9 cellular contexts compared by ENCODE assay signal in genomic region chr1:106207185-106207584, GRCh38.
"Had no signal": no experiment of that assay in that cellular context is flagged by ENCODE, and none has a peak within 500 bp of the region (broad histone marks: within the 10 kb centered on the region; RNA-seq: fewer than 3 reads in every experiment).

No MANE protein-coding gene starts in this region.

- H3K36me3 ChIP-seq: HAP-1 had no signal

- ATAC-seq: GM23338, HCT116 had no signal

- H3K9ac ChIP-seq: GM23248 had no signal

- H3K4me3 Mint-ChIP-seq: GM23338, H9, HFFc6 had no signal

- H2AFZ ChIP-seq: GM23248, GM23338 had no signal

- H3K4me2 ChIP-seq: GM23338 had no signal

- H3K27ac Mint-ChIP-seq: GM23338, H9, HFFc6 had no signal

- H3K4me3 ChIP-seq: GM23248, GM23338, HAP-1 had no signal

- H3K27ac ChIP-seq: GM23248 had no signal

- H3K9me3 ChIP-seq: HAP-1 had no signal

- DNase-seq: GM23248, GOT3, H7, H9, HCEC 1CT, HFFc6 had no signal

- H3K4me1 ChIP-seq: HAP-1 had no signal

- H3K9me3 Mint-ChIP-seq: GM23338, H9, HFFc6 had no signal
